In genomic region chr5:1366514-1366913, GRCh38 we compare ENCODE assay signal across 17 cellular contexts. TPM values are rescaled to one million over a fixed set of nuclear protein-coding genes. Genes with fewer than 3 reads are reported as not detected.
DNase-seq lines count a peak whose midpoint lies in the region; ATAC-seq, FAIRE-seq and TF ChIP-seq lines count a peak whose summit lies in the region.
"Had no signal": no experiment of that assay in that cellular context is flagged by ENCODE, and none has a peak within 500 bp of the region (broad histone marks: within the 10 kb centered on the region; RNA-seq: fewer than 3 reads in every experiment).

No MANE protein-coding gene starts in this region.

- H3K9me3 Mint-ChIP-seq in activated T-cell treated with anti-CD3 and anti-CD28 coated beads, Interleukin-2, amount 50 U/mL, for 72 hours, result no peaks in the 10 kb centered on the region
- H3K9me3 Mint-ChIP-seq: activated T-helper 1 cell treated with anti-CD3 and anti-CD28 coated beads, Interleukin-12 subunit alpha, Interleukin-12 subunit beta, Interleukin-2, Interleukin-4 antibody, amounts not matched to agents 30 ng/mL and 10 ng/mL and 1 ng/mL, durations not matched to agents 14 hours and 24 hours and 36 hours; WTC11 had no signal

- CTCF ChIA-PET in GM10248 (lab: Yijun Ruan, JAX), result interaction anchor here (2.3 kb wide), 1 partner anchor 13 kb away, joined by 10 read pairs; no protein-coding TSS in a partner anchor

- no peaks in the 10 kb centered on the region for H3K27me3 ChIP-seq in bronchial epithelial cell (ENCODE audit: control insufficient read depth, insufficient read depth, low read length)
- H3K27me3 ChIP-seq: brain microvascular endothelial cell had no signal

- peaks cover 12% of the 10 kb centered on the region for H3K27me3 Mint-ChIP-seq in activated T-cell treated with anti-CD3 and anti-CD28 coated beads, Interleukin-2, amount 50 U/mL, for 72 hours (ENCODE audit: low read depth)

- H3K4me3 ChIP-seq in bronchial epithelial cell (ENCODE audit: low read depth, low read length), result no peak overlapping the region
- H3K4me3 ChIP-seq: left lung, stomach had no signal

- peak; percentile 77 for ATAC-seq in GM19351 (IDR thresholded peaks at IDR 0.05; ENCODE audit: unreplicated experiment)
- peak; percentile 68 for ATAC-seq in HG03432 (IDR thresholded peaks at IDR 0.05; ENCODE audit: unreplicated experiment)
- no peak for ATAC-seq in activated T-cell treated with anti-CD3 and anti-CD28 coated beads, Interleukin-2, amount 50 U/mL, for 72 hours (replicated peaks in 1 of 2)
- ATAC-seq: left lung, Right ventricle myocardium inferior, WTC11 had no signal

- no peaks in the 10 kb centered on the region for H3K4me1 Mint-ChIP-seq in activated T-cell treated with anti-CD3 and anti-CD28 coated beads, Interleukin-2, amount 50 U/mL, for 72 hours (ENCODE audit: low read depth)
- H3K4me1 Mint-ChIP-seq: CD4-positive, alpha-beta memory T cell had no signal

- no peak overlapping the region for H3K4me3 Mint-ChIP-seq in activated T-cell treated with anti-CD3 and anti-CD28 coated beads, Interleukin-2, amount 50 U/mL, for 72 hours
- H3K4me3 Mint-ChIP-seq: activated T-helper 1 cell treated with anti-CD3 and anti-CD28 coated beads, Interleukin-12 subunit alpha, Interleukin-12 subunit beta, Interleukin-2, Interleukin-4 antibody, amounts not matched to agents 30 ng/mL and 10 ng/mL and 1 ng/mL, durations not matched to agents 14 hours and 24 hours and 36 hours; CD4-positive, alpha-beta memory T cell; WTC11 had no signal

- POLR2A ChIA-PET in GM10248 (lab: Yijun Ruan, JAX), result no interaction called here

- peak; percentile 66 for FAIRE-seq in bronchial epithelial cell (lab: Jason Lieb, UNC)

- no peaks in the 10 kb centered on the region for H3K36me3 ChIP-seq in bronchial epithelial cell (ENCODE audit: control insufficient read depth, insufficient read depth, low read length)
- H3K36me3 ChIP-seq: brain microvascular endothelial cell, left lung, stomach had no signal

- no peak overlapping the region for H3K27ac Mint-ChIP-seq in activated T-cell treated with anti-CD3 and anti-CD28 coated beads, Interleukin-2, amount 50 U/mL, for 72 hours
- H3K27ac Mint-ChIP-seq: activated T-helper 1 cell treated with anti-CD3 and anti-CD28 coated beads, Interleukin-12 subunit alpha, Interleukin-12 subunit beta, Interleukin-2, Interleukin-4 antibody, amounts not matched to agents 30 ng/mL and 10 ng/mL and 1 ng/mL, durations not matched to agents 14 hours and 24 hours and 36 hours; CD4-positive, alpha-beta memory T cell; WTC11 had no signal

- DNase-seq in GM10248 (ENCODE audit: extremely low spot score) (peak; percentile 61), bronchial epithelial cell (ENCODE audit: low read depth) (no peak), AML-193 (lab: John Stamatoyannopoulos, UW) (no peak), SW 1271 (lab: John Stamatoyannopoulos, UW) (no peak)
- DNase-seq in activated T-cell treated with anti-CD3 and anti-CD28 coated beads, Interleukin-2, amount 50 U/mL, for 72 hours, result no peak
- no peak for DNase-seq in stimulated activated CD4-positive, alpha-beta T cell treated with anti-CD3 and anti-CD28 coated beads, Interleukin-2, amount 100 ng/mL, for 48 hours
- DNase-seq: brain microvascular endothelial cell; CD4-positive, alpha-beta memory T cell; left lung; NCI-H446 treated with DMSO at 0.1 percent for 48 hours; nucleus accumbens; stomach had no signal

- TF ChIP-seq CTCF in GM10248 (IDR thresholded peaks at IDR 0.05; ENCODE audit: control extremely low read depth, extremely low read depth, low read depth, missing control alignments) (no peak), bronchial epithelial cell (IDR thresholded peaks at IDR 0.05; ENCODE audit: insufficient read depth, low read length, severe bottlenecking) (no peak)

- H3K36me3 Mint-ChIP-seq in activated T-cell treated with anti-CD3 and anti-CD28 coated beads, Interleukin-2, amount 50 U/mL, for 72 hours (ENCODE audit: insufficient read depth in 2 of 2), result no peaks in the 10 kb centered on the region
- H3K36me3 Mint-ChIP-seq: CD4-positive, alpha-beta memory T cell; WTC11 had no signal

RNA-seq across cellular contexts. Expression of gene CLPTM1L, which starts 21.6 kb away (rescaled TPM):
- total RNA-seq in bronchial epithelial cell, result 314 and 364 TPM in 2 replicates
- 10 to 100 TPM; 78.6 to 80.2 TPM for total RNA-seq in activated T-cell treated with anti-CD3 and anti-CD28 coated beads, Interleukin-2, amount 50 U/mL, for 72 hours

Comparison
In these comparisons a context has a peak if more than half of its experiments do, and no peak if none do; other contexts are left out.
1. ATAC-seq: peak in GM19351 (single experiment) and HG03432 (single experiment); none in activated T-cell treated with anti-CD3 and anti-CD28 coated beads, Interleukin-2, amount 50 U/mL, for 72 hours (0 of 2).